In the genomic region with DNA sequence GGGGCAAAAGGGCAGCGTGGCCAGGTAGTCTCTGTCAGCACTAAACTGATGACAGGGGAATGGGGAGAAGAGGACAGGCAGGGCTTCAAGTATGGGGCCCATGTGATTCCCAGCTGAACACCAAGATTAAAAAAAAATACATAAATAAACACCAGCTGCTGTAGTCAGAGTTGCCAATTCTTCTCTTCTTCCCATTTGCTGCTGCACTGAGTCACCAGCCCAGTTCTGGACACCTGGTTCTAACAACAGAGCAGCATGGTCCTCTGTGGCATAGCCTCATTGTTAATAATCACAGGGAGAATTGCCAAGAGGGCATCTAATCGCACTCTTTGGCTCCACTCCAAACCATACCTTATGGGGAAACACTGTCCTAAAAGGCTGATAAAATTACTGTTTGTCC, we compare ENCODE assay signal across 12 cellular contexts. TPM values are rescaled to one million over a fixed set of nuclear protein-coding genes. Genes with fewer than 3 reads are reported as not detected.
DNase-seq lines count a peak whose midpoint lies in the region; TF ChIP-seq lines count a peak whose summit lies in the region.
"Had no signal": no experiment of that assay in that cellular context is flagged by ENCODE, and none has a peak within 500 bp of the region (broad histone marks: within the 10 kb centered on the region; RNA-seq: fewer than 3 reads in every experiment).

No MANE protein-coding gene starts in this region.

- no peaks in the 10 kb centered on the region for H3K9me3 Mint-ChIP-seq in activated T-helper 2 cell treated with anti-CD3 and anti-CD28 coated beads, Interferon-gamma antibody, Interleukin-2, Interleukin-4, amounts not matched to agents 10 μg/mL and 5 μg/mL and 100 μg/mL, durations not matched to agents 14 hours and 24 hours and 36 hours
- H3K9me3 Mint-ChIP-seq in nephron progenitor cell: no peaks in the 10 kb centered on the region
- H3K9me3 Mint-ChIP-seq: neural crest cell had no signal

- no peak overlapping the region for H3K4me3 ChIP-seq in fibroblast of pulmonary artery (replicated peaks; ENCODE audit: low read depth, low read length)

- intact Hi-C loops in activated T-helper 2 cell treated with anti-CD3 and anti-CD28 coated beads, Interferon-gamma antibody, Interleukin-2, Interleukin-4, amounts not matched to agents 10 μg/mL and 5 μg/mL and 100 μg/mL, durations not matched to agents 14 hours and 24 hours and 36 hours (cut with micrococcal nuclease): no loop called here

- no peak overlapping the region for H3K27ac Mint-ChIP-seq in activated T-helper 2 cell treated with anti-CD3 and anti-CD28 coated beads, Interferon-gamma antibody, Interleukin-2, Interleukin-4, amounts not matched to agents 10 μg/mL and 5 μg/mL and 100 μg/mL, durations not matched to agents 14 hours and 24 hours and 36 hours
- no peak overlapping the region for H3K27ac Mint-ChIP-seq in nephron progenitor cell

- DNase-seq in DMS79 treated with DMSO at 0.1 percent for 48 hours (lab: John Stamatoyannopoulos, UW) (peak; percentile 5), DMS79 (lab: John Stamatoyannopoulos, UW) (no peak), NCI-H774 (lab: John Stamatoyannopoulos, UW) (peak; percentile 90), fibroblast of pulmonary artery (ENCODE audit: low read depth) (peak; percentile 14), nephron progenitor cell (no peak)
- no peak for DNase-seq in activated T-helper 2 cell treated with anti-CD3 and anti-CD28 coated beads, Interferon-gamma antibody, Interleukin-2, Interleukin-4, amounts not matched to agents 10 μg/mL and 5 μg/mL and 100 μg/mL, durations not matched to agents 14 hours and 24 hours and 36 hours (ENCODE audit: low spot score)
- DNase-seq in activated CD4-positive, CD25-positive, alpha-beta regulatory T cell (lab: John Stamatoyannopoulos, UW): no peak
- DNase-seq: activated CD4-positive, alpha-beta T cell treated with anti-CD3 and anti-CD28 coated beads for 1 hour; effector CD8-positive, alpha-beta T cell had no signal

- peak overlapping the region; percentile 86 for H3K27ac ChIP-seq in temporal lobe (ENCODE audit: low read depth, low read length)
- H3K27ac ChIP-seq: 22Rv1 had no signal

- TF ChIP-seq CTCF in fibroblast of pulmonary artery (IDR thresholded peaks at IDR 0.05; ENCODE audit: low read length, missing control alignments): no peak
- no peak for TF ChIP-seq CTCF in nephron progenitor cell (IDR thresholded peaks at IDR 0.05)

- H3K27me3 Mint-ChIP-seq in activated T-helper 2 cell treated with anti-CD3 and anti-CD28 coated beads, Interferon-gamma antibody, Interleukin-2, Interleukin-4, amounts not matched to agents 10 μg/mL and 5 μg/mL and 100 μg/mL, durations not matched to agents 14 hours and 24 hours and 36 hours (ENCODE audit: low read depth): peaks cover 6% of the 10 kb centered on the region
- H3K27me3 Mint-ChIP-seq in nephron progenitor cell (ENCODE audit: low read depth, poor library complexity): peaks cover 5% of the 10 kb centered on the region

- no peaks in the 10 kb centered on the region for H3K4me1 Mint-ChIP-seq in activated T-helper 2 cell treated with anti-CD3 and anti-CD28 coated beads, Interferon-gamma antibody, Interleukin-2, Interleukin-4, amounts not matched to agents 10 μg/mL and 5 μg/mL and 100 μg/mL, durations not matched to agents 14 hours and 24 hours and 36 hours (ENCODE audit: low read depth)
- peaks cover 36% of the 10 kb centered on the region for H3K4me1 Mint-ChIP-seq in nephron progenitor cell

- no peak overlapping the region for H3K4me3 Mint-ChIP-seq in activated T-helper 2 cell treated with anti-CD3 and anti-CD28 coated beads, Interferon-gamma antibody, Interleukin-2, Interleukin-4, amounts not matched to agents 10 μg/mL and 5 μg/mL and 100 μg/mL, durations not matched to agents 14 hours and 24 hours and 36 hours (ENCODE audit: low read depth)
- no peak overlapping the region for H3K4me3 Mint-ChIP-seq in nephron progenitor cell
- H3K4me3 Mint-ChIP-seq: neural crest cell had no signal

- no peaks in the 10 kb centered on the region for H3K36me3 Mint-ChIP-seq in activated T-helper 2 cell treated with anti-CD3 and anti-CD28 coated beads, Interferon-gamma antibody, Interleukin-2, Interleukin-4, amounts not matched to agents 10 μg/mL and 5 μg/mL and 100 μg/mL, durations not matched to agents 14 hours and 24 hours and 36 hours (ENCODE audit: low read depth)
- peaks cover 8% of the 10 kb centered on the region for H3K36me3 Mint-ChIP-seq in nephron progenitor cell (ENCODE audit: low read depth)

RNA-seq across cellular contexts. Expression of a gene that starts 15.1 kb away (rescaled TPM):
- 10.1 TPM for total RNA-seq in temporal lobe
- 0.11 TPM in 1 of 2 replicates, not detected in the other for total RNA-seq in activated T-helper 2 cell treated with anti-CD3 and anti-CD28 coated beads, Interferon-gamma antibody, Interleukin-2, Interleukin-4, amounts not matched to agents 10 μg/mL and 5 μg/mL and 100 μg/mL, durations not matched to agents 14 hours and 24 hours and 36 hours

Comparison
In these comparisons a context has a peak if more than half of its experiments do, and no peak if none do; other contexts are left out.
1. DNase-seq: peak in DMS79 treated with DMSO at 0.1 percent for 48 hours (single experiment), NCI-H774 (single experiment) and fibroblast of pulmonary artery (single experiment); none in DMS79 (single experiment), activated T-helper 2 cell treated with anti-CD3 and anti-CD28 coated beads, Interferon-gamma antibody, Interleukin-2, Interleukin-4, amounts not matched to agents 10 μg/mL and 5 μg/mL and 100 μg/mL, durations not matched to agents 14 hours and 24 hours and 36 hours (single experiment), activated CD4-positive, CD25-positive, alpha-beta regulatory T cell (0 of 4) and nephron progenitor cell (single experiment).